In the genomic region with DNA sequence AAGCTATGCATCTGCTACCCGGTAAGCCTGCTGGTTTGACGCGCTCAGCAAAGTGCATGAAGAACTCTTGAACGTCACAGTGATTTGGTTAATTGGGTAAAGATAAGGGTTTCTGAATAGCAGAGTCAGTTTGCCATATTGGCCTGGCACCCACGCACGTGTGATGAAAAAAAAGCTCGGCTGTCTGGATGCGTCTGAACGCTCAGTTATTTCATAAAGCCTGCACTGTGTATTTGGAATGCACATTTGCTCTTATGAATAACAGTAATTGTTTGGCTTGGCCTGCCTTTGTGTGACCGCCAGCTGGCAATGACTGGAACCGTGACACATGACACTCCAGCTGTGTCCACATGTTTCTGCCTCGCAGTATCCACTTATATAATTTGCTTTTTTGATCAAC, we compare ENCODE assay signal across 12 cellular contexts.
A peak's percentile ranks its signal among the peaks of the same experiment; 100 is the strongest.
DNase-seq lines count a peak whose midpoint lies in the region; ATAC-seq, FAIRE-seq and TF ChIP-seq lines count a peak whose summit lies in the region.
"Had no signal": no experiment of that assay in that cellular context is flagged by ENCODE, and none has a peak within 500 bp of the region (broad histone marks: within the 10 kb centered on the region; RNA-seq: fewer than 3 reads in every experiment).

No MANE protein-coding gene starts in this region.

- DNase-seq in NCI-H187 (lab: John Stamatoyannopoulos, UW): peak; percentile 40 to 45
- peak; percentile 53 for DNase-seq in astrocyte of the spinal cord (ENCODE audit: low read depth, low spot score)
- DNase-seq in kidney: peak; percentile 81
- no peak for DNase-seq in OCI-M2 (lab: John Stamatoyannopoulos, UW; ENCODE audit: unreplicated experiment)
- DNase-seq in activated naive CD4-positive, alpha-beta T cell treated with anti-CD3 and anti-CD28 coated beads, Interleukin-2, amount 50 U/mL, for 72 hours (ENCODE audit: low spot score in 2 of 2): no peak
- DNase-seq: activated CD4-positive, alpha-beta T cell treated with anti-CD3 and anti-CD28 coated beads, Interleukin-2, amount 50 U/mL, for 48 hours; GOT3 had no signal

- peaks cover 5 to 11% of the 10 kb centered on the region in 2 donors for H3K9me3 Mint-ChIP-seq in activated naive CD4-positive, alpha-beta T cell treated with anti-CD3 and anti-CD28 coated beads, Interleukin-2, amount 50 U/mL, for 72 hours

- in situ Hi-C loops in astrocyte of the spinal cord (cut with HindIII; ENCODE audit: low sequenced_read_pairs): no loop called here

- ATAC-seq in HG02870 (IDR thresholded peaks at IDR 0.05; ENCODE audit: unreplicated experiment) (no peak), GM18861 (IDR thresholded peaks at IDR 0.05; ENCODE audit: unreplicated experiment) (no peak)
- no peak for ATAC-seq in activated naive CD4-positive, alpha-beta T cell treated with anti-CD3 and anti-CD28 coated beads, Interleukin-2, amount 50 U/mL, for 72 hours
- ATAC-seq: Panc1 had no signal

- H3K4me1 ChIP-seq in kidney (ENCODE audit: control insufficient read depth in 1 of 2, insufficient read depth in 1 of 2, low read depth in 1 of 2, low read length in 2 of 2) (no peaks in the 10 kb centered on the region), thymus (ENCODE audit: control insufficient read depth, insufficient read depth, low read length) (no peaks in the 10 kb centered on the region)

- peaks cover 0 to 6% of the 10 kb centered on the region in 2 donors for H3K36me3 Mint-ChIP-seq in activated naive CD4-positive, alpha-beta T cell treated with anti-CD3 and anti-CD28 coated beads, Interleukin-2, amount 50 U/mL, for 72 hours

- no peak for FAIRE-seq in kidney (lab: Jason Lieb, UNC)

- intact Hi-C loops in kidney (cut with DNase I): no loop called here

- TF ChIP-seq CTCF in astrocyte of the spinal cord (IDR thresholded peaks at IDR 0.05; ENCODE audit: low read depth, low read length) (no peak), kidney (IDR thresholded peaks at IDR 0.05; ENCODE audit: borderline replicate concordance, extremely low read depth, insufficient read depth) (no peak)

- H3K4me3 ChIP-seq in astrocyte of the spinal cord (ENCODE audit: low read depth, low read length) (no peak overlapping the region), kidney (ENCODE audit: low read length in 2 of 2) (no peak overlapping the region), thymus (ENCODE audit: low read length) (no peak overlapping the region)
- H3K4me3 ChIP-seq: cardiac muscle cell had no signal

- WGBS in thymus: 94% methylated on average over 12 of the region's 12 CpGs

- H3K36me3 ChIP-seq in kidney (ENCODE audit: control insufficient read depth in 1 of 2, insufficient read depth in 2 of 2, low read length in 2 of 2) (no peaks in the 10 kb centered on the region), thymus (ENCODE audit: control insufficient read depth, insufficient read depth) (no peaks in the 10 kb centered on the region)
- H3K36me3 ChIP-seq: cardiac muscle cell had no signal

- no peak overlapping the region for H3K27ac Mint-ChIP-seq in activated naive CD4-positive, alpha-beta T cell treated with anti-CD3 and anti-CD28 coated beads, Interleukin-2, amount 50 U/mL, for 72 hours

- H3K27me3 ChIP-seq in thymus (ENCODE audit: control insufficient read depth, insufficient read depth): no peaks in the 10 kb centered on the region
- H3K27me3 ChIP-seq: cardiac muscle cell had no signal

- H3K9ac ChIP-seq in kidney (ENCODE audit: low read length in 2 of 2): no peak overlapping the region

- H3K9me3 ChIP-seq in kidney (ENCODE audit: control insufficient read depth in 1 of 2, low read length in 2 of 2) (no peaks in the 10 kb centered on the region), thymus (ENCODE audit: control insufficient read depth) (no peaks in the 10 kb centered on the region)

- peak overlapping the region in 1 of 2 donors; percentile 19 for H3K27ac ChIP-seq in kidney (ENCODE audit: low read depth in 2 of 2, low read length in 2 of 2)
- peak overlapping the region; percentile 26 for H3K27ac ChIP-seq in thymus (ENCODE audit: low read depth)
- H3K27ac ChIP-seq: cardiac muscle cell had no signal

Comparison
In these comparisons a context has a peak if more than half of its experiments do, and no peak if none do; other contexts are left out.
1. DNase-seq: peak in NCI-H187 (2 of 2), astrocyte of the spinal cord (single experiment) and kidney (single experiment); none in OCI-M2 (single experiment) and activated naive CD4-positive, alpha-beta T cell treated with anti-CD3 and anti-CD28 coated beads, Interleukin-2, amount 50 U/mL, for 72 hours (0 of 2).